ENCODE assay signal across 27 cellular contexts in genomic region chr4:173488656-173489055, GRCh38. TPM values are rescaled to one million over a fixed set of nuclear protein-coding genes. Genes with fewer than 3 reads are reported as not detected.
"Had no signal": no experiment of that assay in that cellular context is flagged by ENCODE, and none has a peak within 500 bp of the region (broad histone marks: within the 10 kb centered on the region; RNA-seq: fewer than 3 reads in every experiment).

No MANE protein-coding gene starts in this region.

- H3K27ac ChIP-seq: adrenal gland, dorsolateral prefrontal cortex, hepatocyte, left ventricle myocardium inferior, neutrophil, ovary, prostate gland, testis, vagina, WERI-Rb-1 had no signal

- FAIRE-seq: colon, endothelial cell of umbilical vein, TTC549 had no signal

- H3K9me3 ChIP-seq: adrenal gland, breast epithelium, left ventricle myocardium inferior, neutrophil, ovary, prostate gland, testis, vagina had no signal

- ATAC-seq: activated naive CD4-positive, alpha-beta T cell treated with anti-CD3 and anti-CD28 coated beads, Interleukin-2, amount 50 U/mL, for 72 hours; activated T-helper 17 cell treated with anti-CD3 and anti-CD28 coated beads, Interleukin-2, amount 50 U/mL, for 72 hours; effector memory CD8-positive, alpha-beta T cell; esophagus mucosa; natural killer cell treated with Interleukin-12 subunit alpha and Interleukin-12 subunit beta and Interleukin-15 and Interleukin-18, amount 100 ng/mL, for 72 hours; stimulated activated memory B cell treated with anti-CD40 and anti-IgM and Interleukin-4, amounts not matched to agents 10 μg/mL and 1 μg/mL and 100 μg/mL, for 72 hours had no signal

- H3K27me3 ChIP-seq: breast epithelium, hepatocyte, ovary, testis, vagina had no signal

- H3K4me1 ChIP-seq: adrenal gland, breast epithelium, prostate gland, testis had no signal

- H3K4me3 ChIP-seq: adrenal gland, breast epithelium, dorsolateral prefrontal cortex, hepatocyte, left ventricle myocardium inferior, ovary, prostate gland, testis, vagina had no signal

- H3K36me3 ChIP-seq: adrenal gland, breast epithelium, left ventricle myocardium inferior, neutrophil, ovary, prostate gland, vagina, WERI-Rb-1 had no signal

- DNase-seq: activated CD4-positive, CD25-positive, alpha-beta regulatory T cell treated with anti-CD3 and anti-CD28 coated beads, Interleukin-2, amount 50 U/mL, for 72 hours; activated CD8-positive, alpha-beta memory T cell treated with anti-CD3 and anti-CD28 coated beads for 24 hours; activated CD8-positive, alpha-beta memory T cell treated with anti-CD3 and anti-CD28 coated beads, Interleukin-2, amount 50 U/mL, for 4 hours; activated T-cell treated with anti-CD3 and anti-CD28 coated beads, Interleukin-2, amount 50 U/mL, for 24 hours; adrenal gland; dorsolateral prefrontal cortex; effector memory CD8-positive, alpha-beta T cell; foreskin melanocyte; left ventricle myocardium inferior; ovary; T-helper 1 cell; testis; WERI-Rb-1 had no signal

RNA-seq across cellular contexts. Expression of gene HAND2, which starts 41.4 kb away (rescaled TPM):
- total RNA-seq: activated naive CD4-positive, alpha-beta T cell treated with anti-CD3 and anti-CD28 coated beads, Interleukin-2, amount 50 U/mL, for 72 hours; activated T-helper 17 cell treated with anti-CD3 and anti-CD28 coated beads, Interleukin-2, amount 50 U/mL, for 72 hours; endothelial cell of umbilical vein; lung microvascular endothelial cell; natural killer cell treated with Interleukin-12 subunit alpha and Interleukin-12 subunit beta and Interleukin-15 and Interleukin-18, amount 100 ng/mL, for 72 hours had no signal
- polyA plus RNA-seq: endothelial cell of umbilical vein had no signal
